1 cellular context compared by ENCODE assay signal in genomic region chr14:69808919-69809808, GRCh38.
TF ChIP-seq lines count a peak whose summit lies in the region.

No MANE protein-coding gene starts in this region.

TF ChIP-seq in HepG2, 621 proteins besides CTCF, POLR2A, EP300 and RAD21 (continued from another document and continues in another):
- TF ChIP-seq HMGXB3 (CRISPR knock-in tag; IDR thresholded peaks at IDR 0.05; ENCODE audit: borderline replicate concordance) (peak; percentile 76; the same call in 1 of the 2 replicates), ZNF264 (CRISPR knock-in tag; IDR thresholded peaks at IDR 0.05) (0 out of 2 replicates have a peak, but pooled peaks have one; percentile 42), MED1 (CRISPR knock-in tag; IDR thresholded peaks at IDR 0.05) (peak; percentile 91), MAX (IDR thresholded peaks at IDR 0.05) (peak; percentile 61), ZMYM4 (CRISPR knock-in tag; IDR thresholded peaks at IDR 0.05) (peak; percentile 94), ZSCAN9 (CRISPR knock-in tag; IDR thresholded peaks at IDR 0.05; ENCODE audit: borderline replicate concordance) (no peak), ZNF678 (CRISPR knock-in tag; IDR thresholded peaks at IDR 0.05) (no peak), KDM5A (IDR thresholded peaks at IDR 0.05; ENCODE audit: borderline replicate concordance, low read length) (no peak), FOXM1 (CRISPR knock-in tag; IDR thresholded peaks at IDR 0.05) (no peak), SRF (IDR thresholded peaks at IDR 0.05; ENCODE audit: low read depth, low read length) (no peak), ARNT (IDR thresholded peaks at IDR 0.05) (no peak), MTF2 (CRISPR knock-in tag; IDR thresholded peaks at IDR 0.05; ENCODE audit: borderline replicate concordance) (no peak), MNT (IDR thresholded peaks at IDR 0.05) (no peak), FOSL2 (CRISPR knock-in tag; IDR thresholded peaks at IDR 0.05) (peak; percentile 64), SIX4 (CRISPR knock-in tag; IDR thresholded peaks at IDR 0.05) (no peak; the same call in 1 of the 2 replicates), LRRFIP1 (CRISPR knock-in tag; conservative IDR thresholded peaks at IDR 0.05) (no peak), ZNF124 (CRISPR knock-in tag; IDR thresholded peaks at IDR 0.05) (no peak), ZC3H4 (CRISPR knock-in tag; IDR thresholded peaks at IDR 0.05; ENCODE audit: borderline replicate concordance) (no peak; the same call in 1 of the 2 replicates), NR3C1 (CRISPR knock-in tag; IDR thresholded peaks at IDR 0.05) (no peak), ZBTB1 (CRISPR knock-in tag; IDR thresholded peaks at IDR 0.05; ENCODE audit: borderline replicate concordance) (no peak), BRF2 (CRISPR knock-in tag; IDR thresholded peaks at IDR 0.05) (no peak), ZNF430 (CRISPR knock-in tag; IDR thresholded peaks at IDR 0.05) (peak; percentile 46; the same call in 1 of the 2 replicates), IKZF5 (CRISPR knock-in tag; IDR thresholded peaks at IDR 0.05) (peak; percentile 88), TEF (CRISPR knock-in tag; IDR thresholded peaks at IDR 0.05) (no peak), TFAP4 (IDR thresholded peaks at IDR 0.05; ENCODE audit: borderline replicate concordance, low read depth) (peak; percentile 63; the same call in 1 of the 2 replicates), NR2F2 (IDR thresholded peaks at IDR 0.05; ENCODE audit: borderline replicate concordance, low read depth) (peak; percentile 92), STAG1 (CRISPR knock-in tag; IDR thresholded peaks at IDR 0.05) (no peak; the same call in 1 of the 2 replicates), HNRNPK (IDR thresholded peaks at IDR 0.05; ENCODE audit: low read depth, low read length, poor library complexity, severe bottlenecking) (no peak), TAF1 (CRISPR knock-in tag; IDR thresholded peaks at IDR 0.05) (no peak), E2F1 (CRISPR knock-in tag; IDR thresholded peaks at IDR 0.05) (no peak), ZNF234 (CRISPR knock-in tag; conservative IDR thresholded peaks at IDR 0.05) (no peak), ZFP82 (CRISPR knock-in tag; IDR thresholded peaks at IDR 0.05; ENCODE audit: borderline replicate concordance) (no peak), ZNF281 (CRISPR knock-in tag; IDR thresholded peaks at IDR 0.05; ENCODE audit: borderline replicate concordance) (no peak; the same call in 1 of the 2 replicates), ZNF790 (CRISPR knock-in tag; IDR thresholded peaks at IDR 0.05; ENCODE audit: borderline replicate concordance) (0 out of 2 replicates have a peak, but pooled peaks have one; percentile 54), ELF3 (CRISPR knock-in tag; IDR thresholded peaks at IDR 0.05) (peak; percentile 64; the same call in 1 of the 2 replicates), ZNF589 (CRISPR knock-in tag; conservative IDR thresholded peaks at IDR 0.05) (no peak), ZNF34 (CRISPR knock-in tag; IDR thresholded peaks at IDR 0.05; ENCODE audit: borderline replicate concordance) (no peak), HOXD1 (CRISPR knock-in tag; IDR thresholded peaks at IDR 0.05) (peak; percentile 82; the same call in 1 of the 2 replicates), HOMEZ (CRISPR knock-in tag; IDR thresholded peaks at IDR 0.05; ENCODE audit: low read depth) (peak; percentile 92)
